Comparison of ENCODE assay signal across 23 cellular contexts in genomic region chr5:32303755-32304120, GRCh38.
"Had no signal": no experiment of that assay in that cellular context is flagged by ENCODE, and none has a peak within 500 bp of the region (broad histone marks: within the 10 kb centered on the region; RNA-seq: fewer than 3 reads in every experiment).

No MANE protein-coding gene starts in this region.

- H3K27ac Mint-ChIP-seq: activated naive CD4-positive, alpha-beta T cell treated with anti-CD3 and anti-CD28 coated beads for 36 hours; T-cell; T-helper 2 cell treated with Interferon-gamma antibody and Interleukin-4, amounts not matched to agents 5 μg/mL and 100 μg/mL, for 36 hours had no signal

- H3K4me3 Mint-ChIP-seq: activated naive CD4-positive, alpha-beta T cell treated with anti-CD3 and anti-CD28 coated beads for 36 hours; brain; dendritic cell treated with granulocyte-macrophage colony-stimulating factor and Interleukin-4, amounts not matched to agents 40 ng/mL and 50 ng/mL, for 4 days; T-cell; T-helper 2 cell treated with Interferon-gamma antibody and Interleukin-4, amounts not matched to agents 5 μg/mL and 100 μg/mL, for 36 hours; type B pancreatic cell had no signal

- DNase-seq: activated CD4-positive, alpha-beta T cell treated with anti-CD3 and anti-CD28 coated beads, Interleukin-2, amount 50 U/mL, for 1 hour; activated naive CD4-positive, alpha-beta T cell treated with anti-CD3 and anti-CD28 coated beads for 36 hours; activated T-cell treated with anti-CD3 and anti-CD28 coated beads, Interleukin-2, amount 50 U/mL, for 1 hour; anterior cingulate cortex; effector CD8-positive, alpha-beta T cell; foreskin keratinocyte; glutamatergic neuron; left ventricle myocardium inferior; naive B cell; ovary; psoas muscle; right cardiac atrium; SJCRH30; stimulated activated CD4-positive, alpha-beta T cell treated with anti-CD3 and anti-CD28 coated beads, Interleukin-4, amount 100 ng/mL, for 24 hours; T-cell had no signal

- H2AFZ ChIP-seq: hepatocyte had no signal

- H3K27ac ChIP-seq: foreskin keratinocyte, hepatocyte, left ventricle myocardium inferior, neutrophil, psoas muscle, SJCRH30, thoracic aorta had no signal

- H3K27me3 Mint-ChIP-seq: brain; dendritic cell treated with granulocyte-macrophage colony-stimulating factor and Interleukin-4, amounts not matched to agents 40 ng/mL and 50 ng/mL, for 4 days; naive B cell; T-cell; type B pancreatic cell had no signal

- H3K9me3 ChIP-seq: left ventricle myocardium inferior, neutrophil, ovary, psoas muscle, SJCRH30, thoracic aorta had no signal

- H3K36me3 ChIP-seq: neutrophil, ovary, SJCRH30, thoracic aorta had no signal

- H3K9me3 Mint-ChIP-seq: activated naive CD4-positive, alpha-beta T cell treated with anti-CD3 and anti-CD28 coated beads for 36 hours; dendritic cell treated with granulocyte-macrophage colony-stimulating factor and Interleukin-4, amounts not matched to agents 40 ng/mL and 50 ng/mL, for 4 days; naive B cell; T-cell; T-helper 2 cell treated with Interferon-gamma antibody and Interleukin-4, amounts not matched to agents 5 μg/mL and 100 μg/mL, for 36 hours; type B pancreatic cell had no signal

- H3K4me1 ChIP-seq: foreskin keratinocyte, SJCRH30 had no signal

- ATAC-seq: activated CD4-positive, CD25-positive, alpha-beta regulatory T cell treated with anti-CD3 and anti-CD28 coated beads, Interleukin-2, amount 50 U/mL, for 24 hours; foreskin keratinocyte; psoas muscle had no signal

- H3K4me2 ChIP-seq: hepatocyte had no signal

- H3K4me3 ChIP-seq: hepatocyte, left ventricle myocardium inferior, ovary, psoas muscle, SJCRH30, thoracic aorta had no signal

- H3K27me3 ChIP-seq: foreskin keratinocyte, hepatocyte, ovary, SJCRH30 had no signal
